In genomic region chr14:20418501-20418909, GRCh38 we compare ENCODE assay signal across 20 cellular contexts.
"Had no signal": no experiment of that assay in that cellular context is flagged by ENCODE, and none has a peak within 500 bp of the region (broad histone marks: within the 10 kb centered on the region; RNA-seq: fewer than 3 reads in every experiment).

No MANE protein-coding gene starts in this region.

- H3K36me3 Mint-ChIP-seq: activated naive CD8-positive, alpha-beta T cell treated with anti-CD3 and anti-CD28 coated beads for 36 hours; natural killer cell had no signal

- DNase-seq: activated B cell treated with CpG ODN at 0.5 μM for 24 hours; activated CD4-positive, alpha-beta T cell treated with anti-CD3 and anti-CD28 coated beads, Interleukin-2, amount 50 U/mL, for 1 hour; activated CD8-positive, alpha-beta memory T cell treated with anti-CD3 and anti-CD28 coated beads for 24 hours; activated gamma-delta T cell treated with Interleukin-2 at 50 U/mL for 16 hours; activated naive CD8-positive, alpha-beta T cell treated with anti-CD3 and anti-CD28 coated beads for 36 hours; cerebellar nuclear complex; dermis blood vessel endothelial cell; heart left ventricle; left cardiac atrium; midbrain; natural killer cell; stimulated activated CD4-positive, alpha-beta T cell treated with anti-CD3 and anti-CD28 coated beads, Interleukin-4, amount 100 ng/mL, for 24 hours; stimulated activated naive CD4-positive, alpha-beta T cell; T-helper 2 cell; trophoblast cell had no signal

- ATAC-seq: left cardiac atrium, natural killer cell had no signal

- H3K27ac Mint-ChIP-seq: activated naive CD8-positive, alpha-beta T cell treated with anti-CD3 and anti-CD28 coated beads for 36 hours; natural killer cell had no signal

- H3K4me3 Mint-ChIP-seq: activated B cell treated with CpG ODN at 0.5 μM for 24 hours; activated naive CD8-positive, alpha-beta T cell treated with anti-CD3 and anti-CD28 coated beads for 36 hours; natural killer cell had no signal

- H3K36me3 ChIP-seq: heart left ventricle, right atrium auricular region had no signal

- H3K4me3 ChIP-seq: heart left ventricle, lung, right atrium auricular region, skin epidermis had no signal

- H3K27ac ChIP-seq: right atrium auricular region, skin epidermis had no signal

- H3K9me3 Mint-ChIP-seq: activated B cell treated with CpG ODN at 0.5 μM for 24 hours; activated naive CD8-positive, alpha-beta T cell treated with anti-CD3 and anti-CD28 coated beads for 36 hours; natural killer cell had no signal

- H3K27me3 ChIP-seq: heart left ventricle, right atrium auricular region had no signal

- FAIRE-seq: frontal cortex, TTC549 had no signal

- H3K27me3 Mint-ChIP-seq: activated B cell treated with CpG ODN at 0.5 μM for 24 hours; activated naive CD8-positive, alpha-beta T cell treated with anti-CD3 and anti-CD28 coated beads for 36 hours had no signal

- H3K9me3 ChIP-seq: heart left ventricle, right atrium auricular region had no signal
